ENCODE assay signal across 1 cellular context in genomic region chrX:40175416-40176255, GRCh38.
A peak's percentile ranks its signal among the peaks of the same experiment; 100 is the strongest.
TF ChIP-seq lines count a peak whose summit lies in the region.

No MANE protein-coding gene starts in this region.

TF ChIP-seq in HepG2, 621 proteins besides CTCF, POLR2A, EP300 and RAD21 (continued from another document and continues in another):
- TF ChIP-seq ZNF142 (CRISPR knock-in tag; IDR thresholded peaks at IDR 0.05): no peak
- TF ChIP-seq KDM1A (CRISPR knock-in tag; IDR thresholded peaks at IDR 0.05): no peak
- 0 out of 2 replicates have a peak, but pooled peaks have one; percentile 41 for TF ChIP-seq ZFP37 (CRISPR knock-in tag; IDR thresholded peaks at IDR 0.05; ENCODE audit: borderline replicate concordance)
- no peak for TF ChIP-seq ZNF33B (CRISPR knock-in tag; IDR thresholded peaks at IDR 0.05)
- no peak for TF ChIP-seq TRIM22 (IDR thresholded peaks at IDR 0.05)
- 0 out of 2 replicates have a peak, but pooled peaks have one; percentile 7 for TF ChIP-seq ZBTB43 (CRISPR knock-in tag; conservative IDR thresholded peaks at IDR 0.05)
- TF ChIP-seq SETDB1 (CRISPR knock-in tag; IDR thresholded peaks at IDR 0.05; ENCODE audit: borderline replicate concordance): no peak
- no peak for TF ChIP-seq TEAD3 (CRISPR knock-in tag; optimal IDR thresholded peaks at IDR 0.05; ENCODE audit: borderline replicate concordance)
- 0 out of 2 replicates have a peak, but pooled peaks have one; percentile 36 for TF ChIP-seq ZNF317 (CRISPR knock-in tag; IDR thresholded peaks at IDR 0.05)
- TF ChIP-seq ZFP82 (CRISPR knock-in tag; IDR thresholded peaks at IDR 0.05; ENCODE audit: borderline replicate concordance): no peak
- TF ChIP-seq TIGD3 (CRISPR knock-in tag; IDR thresholded peaks at IDR 0.05; ENCODE audit: borderline replicate concordance): no peak
- TF ChIP-seq ISL2 (CRISPR knock-in tag; IDR thresholded peaks at IDR 0.05): no peak
- TF ChIP-seq CEBPG (CRISPR knock-in tag; IDR thresholded peaks at IDR 0.05): 0 out of 2 replicates have a peak, but pooled peaks have one; percentile 12
- TF ChIP-seq THAP9 (CRISPR knock-in tag; IDR thresholded peaks at IDR 0.05; ENCODE audit: borderline replicate concordance): no peak
- TF ChIP-seq ZNF788 (CRISPR knock-in tag; IDR thresholded peaks at IDR 0.05; ENCODE audit: borderline replicate concordance): peak; percentile 35; the same call in 1 of the 2 replicates
- TF ChIP-seq ZNF883 (CRISPR knock-in tag; IDR thresholded peaks at IDR 0.05; ENCODE audit: not compliant biosample characterization): no peak
- no peak for TF ChIP-seq MIER2 (CRISPR knock-in tag; IDR thresholded peaks at IDR 0.05)
- TF ChIP-seq IKZF4 (CRISPR knock-in tag; IDR thresholded peaks at IDR 0.05; ENCODE audit: borderline replicate concordance, low read depth, not compliant biosample characterization): no peak
- no peak for TF ChIP-seq KAT2B (IDR thresholded peaks at IDR 0.05; ENCODE audit: borderline replicate concordance, low read depth, low read length)
- 0 out of 2 replicates have a peak, but pooled peaks have one; percentile 12 for TF ChIP-seq SKIL (CRISPR knock-in tag; IDR thresholded peaks at IDR 0.05; ENCODE audit: borderline replicate concordance)
- no peak for TF ChIP-seq ZSCAN22 (CRISPR knock-in tag; IDR thresholded peaks at IDR 0.05)
- no peak for TF ChIP-seq MXI1 (IDR thresholded peaks at IDR 0.05; ENCODE audit: borderline replicate concordance, low read depth, low read length)
- TF ChIP-seq ARNTL (CRISPR knock-in tag; IDR thresholded peaks at IDR 0.05): no peak
- no peak for TF ChIP-seq ATRX (CRISPR knock-in tag; IDR thresholded peaks at IDR 0.05; ENCODE audit: borderline replicate concordance)
- TF ChIP-seq ZNF766 (CRISPR knock-in tag; IDR thresholded peaks at IDR 0.05; ENCODE audit: borderline replicate concordance): no peak
- TF ChIP-seq CREM (IDR thresholded peaks at IDR 0.05): no peak
- TF ChIP-seq CREM (CRISPR knock-in tag; IDR thresholded peaks at IDR 0.05): no peak
- no peak for TF ChIP-seq CSRNP1 (CRISPR knock-in tag; IDR thresholded peaks at IDR 0.05)
- no peak for TF ChIP-seq MEIS2 (CRISPR knock-in tag; IDR thresholded peaks at IDR 0.05)
- TF ChIP-seq ZNF569 (CRISPR knock-in tag; IDR thresholded peaks at IDR 0.05; ENCODE audit: borderline replicate concordance): no peak
- no peak for TF ChIP-seq ZNF607 (CRISPR knock-in tag; IDR thresholded peaks at IDR 0.05; ENCODE audit: borderline replicate concordance)
- no peak for TF ChIP-seq CENPT (CRISPR knock-in tag; IDR thresholded peaks at IDR 0.05; ENCODE audit: low read depth)
- no peak for TF ChIP-seq DPF2 (CRISPR knock-in tag; IDR thresholded peaks at IDR 0.05; ENCODE audit: borderline replicate concordance, low read depth)
- TF ChIP-seq U2AF1 (optimal IDR thresholded peaks at IDR 0.05; ENCODE audit: low read depth, low read length): peak; percentile 82
- no peak for TF ChIP-seq TSC22D2 (CRISPR knock-in tag; IDR thresholded peaks at IDR 0.05; ENCODE audit: borderline replicate concordance)
- TF ChIP-seq KDM4B (CRISPR knock-in tag; IDR thresholded peaks at IDR 0.05): no peak; the same call in 1 of the 2 replicates
- no peak for TF ChIP-seq GMEB2 (CRISPR knock-in tag; IDR thresholded peaks at IDR 0.05; ENCODE audit: low read depth)
- TF ChIP-seq ZNF749 (CRISPR knock-in tag; IDR thresholded peaks at IDR 0.05; ENCODE audit: borderline replicate concordance): no peak
- no peak for TF ChIP-seq IRF1 (CRISPR knock-in tag; IDR thresholded peaks at IDR 0.05; ENCODE audit: low read depth)
- peak; percentile 54; the same call in 1 of the 2 replicates for TF ChIP-seq KAT8 (CRISPR knock-in tag; IDR thresholded peaks at IDR 0.05)
- no peak for TF ChIP-seq MAF1 (CRISPR knock-in tag; IDR thresholded peaks at IDR 0.05; ENCODE audit: borderline replicate concordance)
